22 cellular contexts compared by ENCODE assay signal in the genomic region with DNA sequence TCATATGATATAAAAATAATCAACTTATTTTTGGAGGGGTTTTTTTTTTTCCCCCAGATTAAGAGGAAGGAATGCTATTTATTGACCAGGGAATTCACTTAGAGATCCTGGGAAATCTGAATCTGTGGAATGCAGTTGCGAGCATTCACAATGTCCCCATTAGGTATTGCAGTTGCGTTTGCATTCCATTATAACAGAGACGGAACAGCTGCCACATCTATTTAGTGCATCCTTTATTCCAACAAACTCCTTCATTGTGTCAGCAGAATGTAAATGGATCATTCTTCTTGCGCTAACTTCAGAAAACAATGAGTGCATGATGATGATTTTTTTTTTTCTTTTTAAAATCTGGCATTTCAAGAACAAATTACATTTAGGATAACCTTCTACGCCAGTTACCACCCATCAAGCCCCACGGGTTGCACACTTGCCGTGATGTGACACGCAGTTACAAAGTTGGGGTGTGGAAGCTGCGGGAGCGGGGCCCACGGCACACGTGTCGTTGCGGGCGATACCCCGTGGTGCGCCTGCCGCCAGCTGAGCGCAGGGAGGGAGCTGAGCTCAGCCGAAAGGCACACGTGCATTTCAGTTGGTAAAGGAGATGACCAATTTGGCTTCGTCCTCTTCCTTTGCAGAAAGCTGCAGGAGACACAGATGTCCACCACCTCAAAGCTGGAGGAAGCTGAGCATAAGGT.
DNase-seq lines count a peak whose midpoint lies in the region; ATAC-seq, FAIRE-seq and TF ChIP-seq lines count a peak whose summit lies in the region.
"Had no signal": no experiment of that assay in that cellular context is flagged by ENCODE, and none has a peak within 500 bp of the region (broad histone marks: within the 10 kb centered on the region; RNA-seq: fewer than 3 reads in every experiment).

No MANE protein-coding gene starts in this region.

- TF ChIP-seq EP300 in K562 (IDR thresholded peaks at IDR 0.05; ENCODE audit: low read length): no peak

- H3K4me1 ChIP-seq in K562 (replicated peaks in 1 of 2; ENCODE audit: control insufficient read depth in 2 of 2, insufficient read depth in 2 of 2, low read length in 2 of 2): peaks cover 0 to 9% of the 10 kb centered on the region in 2 experiments; a peak in 1 of 5 replicates

- intact Hi-C loops in K562 (cut with micrococcal nuclease) (no loop called here), posterior cingulate gyrus (cut with DNase I) (no loop called here)

- H3K36me3 ChIP-seq in K562 (ENCODE audit: control insufficient read depth, insufficient read depth, low read length): peaks cover 56% of the 10 kb centered on the region

- DNase-seq in G401 (ENCODE audit: low spot score) (peak; percentile 47), K562 (ENCODE audit: extremely low read depth in 1 of 4, low spot score in 3 of 4) (no peak), iPS-NIHi11 (ENCODE audit: low spot score) (peak; percentile 39), posterior cingulate gyrus (peak; percentile 25 to 90 (median 46)), SKM-1 treated with dmso at 0.1 percent for 144 hours (lab: John Stamatoyannopoulos, UW; ENCODE audit: unreplicated experiment) (no peak), GM19240 (ENCODE audit: insufficient read length, low spot score) (no peak), T1000 (lab: John Stamatoyannopoulos, UW) (no peak)
- DNase-seq: ACHN; activated CD8-positive, alpha-beta T cell treated with anti-CD3 and anti-CD28 coated beads for 36 hours; CD4-positive, CD25-positive, alpha-beta regulatory T cell; DMS79 treated with DMSO at 0.1 percent for 48 hours; naive B cell; NCI-H1417; stimulated activated CD4-positive, alpha-beta T cell treated with anti-CD3 and anti-CD28 coated beads, Interleukin-15, amount 100 ng/mL, for 24 hours; stimulated activated naive CD4-positive, alpha-beta T cell had no signal

- POLR2A ChIA-PET in K562 (lab: Yijun Ruan, JAX): interaction anchor here (0.6 kb wide), 1 partner anchor 9 kb away, joined by 3 read pairs; no protein-coding TSS in a partner anchor

- WGBS in K562 (ENCODE audit: insufficient coverage, low coverage, missing lambda C conversion rate): 94% methylated on average over 17 of the region's 22 CpGs

- TF ChIP-seq POLR2A in K562 (conservative IDR thresholded peaks at IDR 0.05): no peak

- H3K9ac ChIP-seq in K562 (ENCODE audit: insufficient read depth in 1 of 2, low read depth in 2 of 2, low read length in 2 of 2): no peak overlapping the region

- no peak overlapping the region for H3K4me3 ChIP-seq in K562
- H3K4me3 ChIP-seq: cardiac muscle cell, HAP-1, hepatocyte had no signal

- BruUV-seq in K562 (replicated peaks; lab: Mats Ljungman, UMichigan): no TSS peak

- H3K4me2 ChIP-seq in K562 (ENCODE audit: insufficient read depth, low read length): no peak overlapping the region
- H3K4me2 ChIP-seq: hepatocyte had no signal

- TF ChIP-seq RAD21 in K562 (CRISPR knock-in tag; conservative IDR thresholded peaks at IDR 0.05 in 1 of 2, IDR thresholded peaks at IDR 0.05 in 1 of 2): no peak

- H3K9me3 ChIP-seq in K562 (replicated peaks; ENCODE audit: control insufficient read depth, insufficient read depth, low read depth, low read length): no peaks in the 10 kb centered on the region
- H3K9me3 ChIP-seq: HAP-1 had no signal

- H4K20me1 ChIP-seq in K562 (replicated peaks; ENCODE audit: control insufficient read depth, insufficient read depth, low read length): no peaks in the 10 kb centered on the region

- no peak for FAIRE-seq in K562 (lab: Jason Lieb, UNC)
- FAIRE-seq: urothelium cell line had no signal

- H3K9me1 ChIP-seq in K562 (ENCODE audit: control insufficient read depth, insufficient read depth, low read length): peaks cover 4% of the 10 kb centered on the region

- no peaks in the 10 kb centered on the region for H3K79me2 ChIP-seq in K562 (ENCODE audit: control insufficient read depth, insufficient read depth, low read length)
- H3K79me2 ChIP-seq: hepatocyte had no signal

- ATAC-seq in K562 (no peak), HG03108 (IDR thresholded peaks at IDR 0.05; ENCODE audit: unreplicated experiment) (no peak)
- ATAC-seq: activated CD8-positive, alpha-beta T cell treated with anti-CD3 and anti-CD28 coated beads for 36 hours; left lobe of liver; Panc1 had no signal

- no peaks in the 10 kb centered on the region for H3K27me3 ChIP-seq in K562 (ENCODE audit: control insufficient read depth in 2 of 2, insufficient read depth in 2 of 2, low read length in 2 of 2)
- H3K27me3 ChIP-seq: cardiac muscle cell, hepatocyte had no signal

- CTCF ChIA-PET in K562 (lab: Yijun Ruan, JAX; ENCODE audit: low intra/inter-chr PET ratio): no interaction called here

- in situ Hi-C loops in G401 (cut with HindIII; ENCODE audit: low sequenced_read_pairs) (no loop called here), K562 (cut with MboI) (no loop called here)

- no peak overlapping the region for H3K27ac ChIP-seq in K562 (ENCODE audit: extremely low read depth, low read depth, low read length)
- H3K27ac ChIP-seq: cardiac muscle cell, hepatocyte had no signal

- no peak for TF ChIP-seq CTCF in K562 (IDR thresholded peaks at IDR 0.05 in 2 of 3, conservative IDR thresholded peaks at IDR 0.05 in 1 of 3; ENCODE audit: insufficient read depth in 2 of 3, low read depth in 1 of 3, low read length in 3 of 3)

- H2AFZ ChIP-seq in K562 (ENCODE audit: low read depth, low read length): no peak overlapping the region
- H2AFZ ChIP-seq: hepatocyte had no signal

TF ChIP-seq in K562, 482 proteins besides CTCF, POLR2A, EP300 and RAD21:
- 0 out of 2 replicates have a peak, but pooled peaks have one; percentile 19 for TF ChIP-seq POLR2G (IDR thresholded peaks at IDR 0.05; ENCODE audit: low read depth, low read length)
- TF ChIP-seq, protein P1, sequence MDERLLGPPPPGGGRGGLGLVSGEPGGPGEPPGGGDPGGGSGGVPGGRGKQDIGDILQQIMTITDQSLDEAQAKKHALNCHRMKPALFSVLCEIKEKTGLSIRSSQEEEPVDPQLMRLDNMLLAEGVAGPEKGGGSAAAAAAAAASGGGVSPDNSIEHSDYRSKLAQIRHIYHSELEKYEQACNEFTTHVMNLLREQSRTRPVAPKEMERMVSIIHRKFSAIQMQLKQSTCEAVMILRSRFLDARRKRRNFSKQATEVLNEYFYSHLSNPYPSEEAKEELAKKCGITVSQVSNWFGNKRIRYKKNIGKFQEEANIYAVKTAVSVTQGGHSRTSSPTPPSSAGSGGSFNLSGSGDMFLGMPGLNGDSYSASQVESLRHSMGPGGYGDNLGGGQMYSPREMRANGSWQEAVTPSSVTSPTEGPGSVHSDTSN (CRISPR knock-in tag; IDR thresholded peaks at IDR 0.05; ENCODE audit: low read depth): no peak
- TF ChIP-seq, protein P1 (tag; conservative IDR thresholded peaks at IDR 0.05; ENCODE audit: low read depth): no peak

Comparison
In these comparisons a context has a peak if more than half of its experiments do, and no peak if none do; other contexts are left out.
1. DNase-seq: peak in G401 (single experiment), iPS-NIHi11 (single experiment) and posterior cingulate gyrus (10 of 10); none in K562 (0 of 4), SKM-1 treated with dmso at 0.1 percent for 144 hours (single experiment), GM19240 (single experiment) and T1000 (single experiment).